Comparison of ENCODE assay signal across 29 cellular contexts in the genomic region with DNA sequence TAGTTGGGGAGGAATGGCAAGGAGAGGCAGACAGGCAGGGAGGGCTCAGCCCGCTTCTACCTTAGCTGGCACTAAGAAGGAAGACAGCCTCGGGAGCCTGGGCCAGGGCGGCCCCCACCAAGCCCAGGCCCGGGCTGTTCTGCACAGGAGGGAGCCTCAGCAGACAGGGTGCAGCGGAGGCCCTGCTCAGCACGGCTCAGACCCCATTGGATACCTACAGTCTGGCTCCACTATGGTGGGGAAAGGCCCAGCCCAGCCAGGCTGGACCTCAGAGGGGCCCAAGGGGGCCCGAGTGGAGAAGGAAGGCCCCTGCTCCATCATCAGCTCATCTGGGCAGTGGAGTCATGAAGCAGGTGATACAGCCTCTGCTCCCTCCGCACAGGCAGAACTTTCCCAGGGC.
"Had no signal": no experiment of that assay in that cellular context is flagged by ENCODE, and none has a peak within 500 bp of the region (broad histone marks: within the 10 kb centered on the region; RNA-seq: fewer than 3 reads in every experiment).

No MANE protein-coding gene starts in this region.

- H3K9ac ChIP-seq: parathyroid adenoma had no signal

- H3K27ac Mint-ChIP-seq: dendritic cell treated with granulocyte-macrophage colony-stimulating factor and Interleukin-4, amounts not matched to agents 40 ng/mL and 50 ng/mL, for 4 days; mesothelial cell of epicardium; naive B cell; natural killer cell treated with Interleukin-12 subunit alpha and Interleukin-12 subunit beta and Interleukin-15 and Interleukin-18, amount 100 ng/mL, for 72 hours; progenitor cell of endocrine pancreas had no signal

- H3K4me3 ChIP-seq: colonic mucosa, esophagus muscularis mucosa, gastroesophageal sphincter, heart left ventricle, hepatocyte, left lung, mucosa of descending colon, smooth muscle cell, testis, tibial artery, upper lobe of left lung, uterus had no signal

- H3K4me2 ChIP-seq: hepatocyte, smooth muscle cell had no signal

- DNase-seq: colonic mucosa; effector memory CD4-positive, alpha-beta T cell; foreskin keratinocyte; heart left ventricle; left cardiac atrium; mesenchymal stem cell; mucosa of descending colon; naive B cell; stimulated activated CD4-positive, alpha-beta T cell treated with anti-CD3 and anti-CD28 coated beads, Interleukin-12 subunit alpha, Interleukin-12 subunit beta, amount 100 ng/mL, for 4 hours; stimulated activated CD4-positive, alpha-beta T cell treated with anti-CD3 and anti-CD28 coated beads, Interleukin-1b, Interleukin-23, amount 100 ng/mL, for 48 hours; stimulated activated CD4-positive, alpha-beta T cell treated with anti-CD3 and anti-CD28 coated beads, Interleukin-4, amount 100 ng/mL, for 1 hour; stimulated activated CD8-positive, alpha-beta memory T cell treated with anti-CD3 and anti-CD28 coated beads, Interleukin-4, amount 100 ng/mL, for 48 hours; stimulated activated naive CD4-positive, alpha-beta T cell; testis; tibial artery; upper lobe of left lung; uterus had no signal

- ATAC-seq: foreskin keratinocyte, gastroesophageal sphincter, heart left ventricle, left cardiac atrium, left lung, mucosa of descending colon, sciatic nerve had no signal

- H3K36me3 Mint-ChIP-seq: mesothelial cell of epicardium; naive B cell; natural killer cell treated with Interleukin-12 subunit alpha and Interleukin-12 subunit beta and Interleukin-15 and Interleukin-18, amount 100 ng/mL, for 72 hours had no signal

- H3K9me3 ChIP-seq: colonic mucosa, esophagus muscularis mucosa, gastroesophageal sphincter, heart left ventricle, left lung, mucosa of descending colon, testis, tibial artery, upper lobe of left lung, uterus had no signal

- H3K27me3 Mint-ChIP-seq: progenitor cell of endocrine pancreas had no signal

- H3K9me3 Mint-ChIP-seq: dendritic cell treated with granulocyte-macrophage colony-stimulating factor and Interleukin-4, amounts not matched to agents 40 ng/mL and 50 ng/mL, for 4 days; mesothelial cell of epicardium; natural killer cell treated with Interleukin-12 subunit alpha and Interleukin-12 subunit beta and Interleukin-15 and Interleukin-18, amount 100 ng/mL, for 72 hours; neural crest cell had no signal

- H3K27me3 ChIP-seq: colonic mucosa, hepatocyte, testis, upper lobe of left lung, uterus had no signal

- H3K4me1 Mint-ChIP-seq: neural crest cell had no signal

- H3K36me3 ChIP-seq: colonic mucosa, esophagus muscularis mucosa, gastroesophageal sphincter, heart left ventricle, left lung, tibial artery, upper lobe of left lung, uterus had no signal

- H3K4me1 ChIP-seq: colonic mucosa, esophagus muscularis mucosa, foreskin keratinocyte, gastroesophageal sphincter, heart left ventricle, left lung, parathyroid adenoma, testis, tibial artery, upper lobe of left lung, uterus had no signal

- H3K27ac ChIP-seq: colonic mucosa, esophagus muscularis mucosa, foreskin keratinocyte, gastroesophageal sphincter, heart left ventricle, hepatocyte, left lung, parathyroid adenoma, testis, tibial artery, upper lobe of left lung, uterus had no signal

- H3K4me3 Mint-ChIP-seq: dendritic cell treated with granulocyte-macrophage colony-stimulating factor and Interleukin-4, amounts not matched to agents 40 ng/mL and 50 ng/mL, for 4 days; mesothelial cell of epicardium; naive B cell; natural killer cell treated with Interleukin-12 subunit alpha and Interleukin-12 subunit beta and Interleukin-15 and Interleukin-18, amount 100 ng/mL, for 72 hours; neural crest cell had no signal

- H2AFZ ChIP-seq: hepatocyte, parathyroid adenoma had no signal
